In genomic region chr14:73795974-73796373, GRCh38 we compare ENCODE assay signal across 1 cellular context.
TF ChIP-seq lines count a peak whose summit lies in the region.

No MANE protein-coding gene starts in this region.

TF ChIP-seq in IMR-90, 13 proteins besides CTCF, POLR2A, EP300 and RAD21:
- TF ChIP-seq CHD1 (IDR thresholded peaks at IDR 0.05; ENCODE audit: low read depth, low read length): no peak
- TF ChIP-seq RFX5 (IDR thresholded peaks at IDR 0.05; ENCODE audit: low read depth, low read length): no peak
- TF ChIP-seq ELK1 (IDR thresholded peaks at IDR 0.05; ENCODE audit: borderline replicate concordance, low read depth, low read length): no peak
- no peak for TF ChIP-seq NFE2L2 (IDR thresholded peaks at IDR 0.05; ENCODE audit: low read depth, low read length)
- TF ChIP-seq SMC3 (IDR thresholded peaks at IDR 0.05; ENCODE audit: low read depth, low read length): no peak
- TF ChIP-seq MXI1 (IDR thresholded peaks at IDR 0.05; ENCODE audit: borderline replicate concordance, low read depth, low read length): no peak
- no peak for TF ChIP-seq CEBPB (IDR thresholded peaks at IDR 0.05; ENCODE audit: low read depth, low read length)
- no peak for TF ChIP-seq FOS (IDR thresholded peaks at IDR 0.05; ENCODE audit: low read depth, low read length)
- no peak for TF ChIP-seq MAZ (IDR thresholded peaks at IDR 0.05; ENCODE audit: borderline replicate concordance, low read depth, low read length)
- TF ChIP-seq MAFK (IDR thresholded peaks at IDR 0.05; ENCODE audit: low read depth, low read length): no peak
- no peak for TF ChIP-seq RCOR1 (IDR thresholded peaks at IDR 0.05; ENCODE audit: insufficient replicate concordance, low read length)
- no peak for TF ChIP-seq USF2 (IDR thresholded peaks at IDR 0.05; ENCODE audit: low read depth, low read length)
- TF ChIP-seq BHLHE40 (IDR thresholded peaks at IDR 0.05; ENCODE audit: low read depth, low read length): no peak
